ENCODE assay signal across 11 cellular contexts in genomic region chr11:2837096-2837601, GRCh38. TPM values are rescaled to one million over a fixed set of nuclear protein-coding genes. Genes with fewer than 3 reads are reported as not detected.
DNase-seq lines count a peak whose midpoint lies in the region; ATAC-seq, FAIRE-seq and TF ChIP-seq lines count a peak whose summit lies in the region.
"Had no signal": no experiment of that assay in that cellular context is flagged by ENCODE, and none has a peak within 500 bp of the region (broad histone marks: within the 10 kb centered on the region; RNA-seq: fewer than 3 reads in every experiment).

No MANE protein-coding gene starts in this region.

- DNase-seq in Caco-2 (peak; percentile 74 to 85), RPMI7951 (ENCODE audit: low read depth) (peak; percentile 28), foreskin keratinocyte (no peak), pancreas (peak in 5 of 6 donors; percentile 31 to 77 (median 39)), SKM-1 (lab: John Stamatoyannopoulos, UW; ENCODE audit: unreplicated experiment) (no peak), amniotic stem cell (lab: John Stamatoyannopoulos, UW) (no peak)
- no peak for DNase-seq in stimulated activated CD4-positive, alpha-beta T cell treated with anti-CD3 and anti-CD28 coated beads, Interleukin-12 subunit alpha, Interleukin-12 subunit beta, amount 100 ng/mL, for 4 hours
- DNase-seq: dorsolateral prefrontal cortex, T-helper 9 cell had no signal

- ATAC-seq in foreskin keratinocyte (peak; percentile 15), pancreas (peak; percentile 32 to 77 (median 68)), GM21576 (IDR thresholded peaks at IDR 0.05; ENCODE audit: unreplicated experiment) (no peak)

- H3K4me1 ChIP-seq in Caco-2 (peaks cover 34% of the 10 kb centered on the region), foreskin keratinocyte (no peaks in the 10 kb centered on the region), pancreas (no peaks in the 10 kb centered on the region)

- no peak for FAIRE-seq in pancreas (lab: Jason Lieb, UNC)

- no peaks in the 10 kb centered on the region for H3K36me3 Mint-ChIP-seq in Caco-2 (ENCODE audit: insufficient read depth, unreplicated experiment)

- CTCF ChIA-PET in Caco-2 (lab: Charles Lee), result no interaction called here

- H3K36me3 ChIP-seq in Caco-2 (ENCODE audit: control insufficient read depth, insufficient read depth, low read length) (no peaks in the 10 kb centered on the region), pancreas (no peaks in the 10 kb centered on the region)
- H3K36me3 ChIP-seq: thoracic aorta had no signal

- H3K9me3 ChIP-seq in Caco-2 (no peaks in the 10 kb centered on the region), pancreas (no peaks in the 10 kb centered on the region)
- H3K9me3 ChIP-seq: thoracic aorta had no signal

- POLR2A ChIA-PET in Caco-2 (lab: Charles Lee), result no interaction called here

- H3K4me3 ChIP-seq in Caco-2 (ENCODE audit: low read depth, low read length) (no peak overlapping the region), pancreas (no peak overlapping the region)
- H3K4me3 ChIP-seq: dorsolateral prefrontal cortex, thoracic aorta had no signal

- no peaks in the 10 kb centered on the region for H3K27me3 ChIP-seq in Caco-2 (replicated peaks; ENCODE audit: control insufficient read depth, insufficient read depth, low read length)
- H3K27me3 ChIP-seq in foreskin keratinocyte, result peaks cover 23% of the 10 kb centered on the region
- H3K27me3 ChIP-seq in pancreas, result no peaks in the 10 kb centered on the region
- H3K27me3 ChIP-seq: dorsolateral prefrontal cortex had no signal

- H3K27ac Mint-ChIP-seq in Caco-2 (ENCODE audit: unreplicated experiment), result no peak overlapping the region

- H3K27ac ChIP-seq in foreskin keratinocyte (no peak overlapping the region), pancreas (no peak overlapping the region)
- H3K27ac ChIP-seq: dorsolateral prefrontal cortex, thoracic aorta had no signal

- intact Hi-C loops in Caco-2 (cut with micrococcal nuclease; ENCODE audit: unreplicated experiment) (no loop called here), pancreas (cut with DNase I) (no loop called here)

- H3K4me3 Mint-ChIP-seq in Caco-2 (ENCODE audit: unreplicated experiment), result no peak overlapping the region

- no peaks in the 10 kb centered on the region for H3K27me3 Mint-ChIP-seq in Caco-2 (ENCODE audit: insufficient read depth, unreplicated experiment)

- WGBS in pancreas, 2 donors, result 75 to 82% methylated on average over 19 to 20 of the region's 20 CpGs

- TF ChIP-seq CTCF in Caco-2 (IDR thresholded peaks at IDR 0.05; ENCODE audit: insufficient read depth in 1 of 2, low read depth in 1 of 2, low read length in 1 of 2, severe bottlenecking in 1 of 2, unreplicated experiment in 1 of 2) (peak in 1 of 2 experiments; percentile 57), foreskin keratinocyte (conservative IDR thresholded peaks at IDR 0.05) (no peak), pancreas (IDR thresholded peaks at IDR 0.05) (no peak)

- no peaks in the 10 kb centered on the region for H3K9me3 Mint-ChIP-seq in Caco-2 (ENCODE audit: unreplicated experiment)

- peaks cover 20% of the 10 kb centered on the region for H3K4me1 Mint-ChIP-seq in Caco-2 (ENCODE audit: low read depth, unreplicated experiment)

- no TSS peak for BruUV-seq in Caco-2 (replicated peaks; lab: Mats Ljungman, UMichigan)

RNA-seq across cellular contexts. Expression of gene CDKN1C, which starts 48.4 kb away (rescaled TPM):
- total RNA-seq in Caco-2 (2022), result 15.0 and 25.5 TPM in 2 replicates
- total RNA-seq in RPMI7951 (2014; rRNA removed; shearing (Covaris generic)), result 0.39 and 1.2 TPM in 2 replicates
- 2.4 and 3.2 TPM in 2 replicates for total RNA-seq in foreskin keratinocyte
- polyA plus RNA-seq in foreskin keratinocyte, result 2.6 and 2.8 TPM in 2 replicates
- 10 to 100 TPM in 5 of 6 donors, 1 to 10 TPM in 1; 9.2 to 23.1 (median 19.2) TPM for total RNA-seq in pancreas
- polyA plus RNA-seq in pancreas, result 10 to 100 TPM; 36.1 to 71.4 TPM

Comparison
In these comparisons a context has a peak if more than half of its experiments do, and no peak if none do; other contexts are left out.
1. DNase-seq: peak in Caco-2 (2 of 2), RPMI7951 (single experiment) and pancreas (5 of 6); none in foreskin keratinocyte (0 of 2), SKM-1 (single experiment), amniotic stem cell (single experiment) and stimulated activated CD4-positive, alpha-beta T cell treated with anti-CD3 and anti-CD28 coated beads, Interleukin-12 subunit alpha, Interleukin-12 subunit beta, amount 100 ng/mL, for 4 hours (single experiment).